9 cellular contexts compared by ENCODE assay signal in the genomic region with DNA sequence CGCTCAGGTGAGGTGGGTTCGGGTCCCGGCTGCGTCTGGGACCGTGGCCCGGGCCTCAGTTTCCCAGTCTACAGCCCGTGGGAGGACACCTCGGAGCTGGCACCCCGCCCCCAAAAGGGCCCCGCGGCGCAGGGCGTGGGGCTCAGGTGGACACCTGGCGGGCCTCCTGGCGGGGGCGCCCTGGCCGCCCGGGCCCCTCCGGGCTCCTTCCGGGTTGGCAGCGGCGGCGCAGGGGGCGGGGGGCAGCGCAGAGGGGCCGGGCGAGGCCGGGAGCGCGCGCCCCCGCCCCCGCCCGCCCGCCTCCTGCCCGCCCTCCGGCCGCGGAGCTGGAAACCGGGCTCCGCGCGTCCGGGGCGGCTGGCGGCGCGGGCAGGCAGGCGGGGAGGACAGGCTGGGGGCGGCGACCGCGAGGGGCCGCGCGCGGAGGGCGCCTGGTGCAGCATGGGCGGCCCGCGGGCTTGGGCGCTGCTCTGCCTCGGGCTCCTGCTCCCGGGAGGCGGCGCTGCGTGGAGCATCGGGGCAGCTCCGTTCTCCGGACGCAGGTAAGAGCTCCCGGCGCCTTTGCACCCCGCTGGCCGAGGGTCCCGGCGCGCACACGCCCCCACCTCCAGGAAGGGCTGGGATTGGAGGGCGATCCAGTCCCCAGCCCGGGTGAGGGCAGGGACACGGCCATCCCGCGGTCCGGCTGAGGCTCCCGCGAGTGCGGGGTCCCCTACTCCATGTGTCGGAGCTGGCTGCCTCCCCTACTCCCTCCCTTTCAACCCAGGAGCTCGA. TPM values are rescaled to one million over a fixed set of nuclear protein-coding genes. Genes with fewer than 3 reads are reported as not detected.
DNase-seq lines count a peak whose midpoint lies in the region; ATAC-seq, FAIRE-seq and TF ChIP-seq lines count a peak whose summit lies in the region.
"Had no signal": no experiment of that assay in that cellular context is flagged by ENCODE, and none has a peak within 500 bp of the region (broad histone marks: within the 10 kb centered on the region; RNA-seq: fewer than 3 reads in every experiment).

A gene (plus strand): TSS at position 299 of the 774 bp plus-strand sequence. CDS start 143 bp downstream, at position 442.

- no TSS peak for BruUV-seq in OCI-LY7 (replicated peaks; lab: Mats Ljungman, UMichigan)

- H3K36me3 ChIP-seq in pancreas (no peaks in the 10 kb centered on the region), OCI-LY7 (ENCODE audit: insufficient read depth, low read length) (no peaks in the 10 kb centered on the region)

- TF ChIP-seq POLR2A in GM19193 (IDR thresholded peaks at IDR 0.05; ENCODE audit: extremely low read depth, insufficient read depth, insufficient read length), result peak; percentile 42

- no peaks in the 10 kb centered on the region for H3K9me2 ChIP-seq in OCI-LY7 (ENCODE audit: insufficient read depth, low read length)

- H3K9me3 ChIP-seq in pancreas (no peaks in the 10 kb centered on the region), OCI-LY7 (ENCODE audit: low read length) (no peaks in the 10 kb centered on the region)

- CTCF ChIA-PET in activated CD4-positive, alpha-beta memory T cell treated with anti-CD3 and anti-CD28 coated beads for 36 hours (lab: Charles Lee), result interaction anchor here (0.8 to 2.0 kb wide), 4 partner anchors 34 to 107 kb away, joined by 3 to 10 read pairs (median 4); no protein-coding TSS in a partner anchor
- CTCF ChIA-PET in OCI-LY7 (lab: Charles Lee; ENCODE audit: unreplicated experiment), result no interaction called here

- FAIRE-seq in frontal cortex (lab: Jason Lieb, UNC) (no peak), pancreas (lab: Jason Lieb, UNC) (no peak)

- TF ChIP-seq CTCF in CD14-positive monocyte (IDR thresholded peaks at IDR 0.05) (no peak), pancreas (IDR thresholded peaks at IDR 0.05) (no peak), OCI-LY7 (conservative IDR thresholded peaks at IDR 0.05; ENCODE audit: low read length) (no peak)

- POLR2A ChIA-PET in activated CD4-positive, alpha-beta memory T cell treated with anti-CD3 and anti-CD28 coated beads for 36 hours (lab: Charles Lee), result no interaction called here
- POLR2A ChIA-PET in OCI-LY7 (lab: Charles Lee), result no interaction called here

- no peak within 1 kb of the TSS for H3K27ac ChIP-seq in pancreas
- no peak within 1 kb of the TSS for H3K27ac ChIP-seq in OCI-LY7 (ENCODE audit: low read depth, low read length, poor library complexity, severe bottlenecking)

- peaks cover 30% of the 10 kb centered on the region for H3K4me1 Mint-ChIP-seq in CD14-positive monocyte
- H3K4me1 Mint-ChIP-seq in activated CD4-positive, alpha-beta memory T cell treated with anti-CD3 and anti-CD28 coated beads for 36 hours (ENCODE audit: low read depth), result peaks cover 12% of the 10 kb centered on the region

- H3K27me3 ChIP-seq in pancreas, result no peaks in the 10 kb centered on the region

- peak within 1 kb of the TSS; percentile 66 to 90 for H3K4me3 Mint-ChIP-seq in CD14-positive monocyte
- H3K4me3 Mint-ChIP-seq in activated CD4-positive, alpha-beta memory T cell treated with anti-CD3 and anti-CD28 coated beads for 36 hours, result peak within 1 kb of the TSS; percentile 48

- peak; percentile 57 to 76 (median 72) for ATAC-seq in pancreas

- intact Hi-C loops in CD14-positive monocyte (cut with micrococcal nuclease) (no loop called here), pancreas (cut with DNase I) (no loop called here), OCI-LY7 (cut with micrococcal nuclease; ENCODE audit: unreplicated experiment) (no loop called here)
- intact Hi-C loops in activated CD4-positive, alpha-beta memory T cell treated with anti-CD3 and anti-CD28 coated beads for 36 hours (cut with micrococcal nuclease), result no loop called here

- 1% methylated on average over 44 to 90 of the region's 90 CpGs for WGBS in pancreas, 2 donors

- peaks cover 0 to 6% (median 0%) of the 10 kb centered on the region in 7 donors for H3K9me3 Mint-ChIP-seq in CD14-positive monocyte
- H3K9me3 Mint-ChIP-seq in activated CD4-positive, alpha-beta memory T cell treated with anti-CD3 and anti-CD28 coated beads for 36 hours, result no peaks in the 10 kb centered on the region

- H3K4me3 ChIP-seq in pancreas (peak within 1 kb of the TSS; percentile 53 to 80 (median 70)), OCI-LY7 (ENCODE audit: low read depth, low read length, poor library complexity, severe bottlenecking) (no peak within 1 kb of the TSS)

- H4K20me1 ChIP-seq in OCI-LY7 (ENCODE audit: insufficient read depth, low read length), result no peaks in the 10 kb centered on the region

- no peaks in the 10 kb centered on the region for H3K79me2 ChIP-seq in OCI-LY7 (ENCODE audit: insufficient read depth, low read depth, low read length)

- H3K4me1 ChIP-seq in pancreas (no peaks in the 10 kb centered on the region), OCI-LY7 (ENCODE audit: insufficient read depth, low read length, poor library complexity, severe bottlenecking) (peaks cover 8% of the 10 kb centered on the region)

- H3K27me3 Mint-ChIP-seq in CD14-positive monocyte (ENCODE audit: low read depth in 3 of 3), result peaks cover 32 to 47% (median 44%) of the 10 kb centered on the region in 3 donors
- H3K27me3 Mint-ChIP-seq in activated CD4-positive, alpha-beta memory T cell treated with anti-CD3 and anti-CD28 coated beads for 36 hours, result peaks cover 38% of the 10 kb centered on the region

- H3K4me2 ChIP-seq in OCI-LY7 (ENCODE audit: low read length), result no peak within 1 kb of the TSS

- no peak within 1 kb of the TSS for H3K27ac Mint-ChIP-seq in CD14-positive monocyte
- H3K27ac Mint-ChIP-seq in activated CD4-positive, alpha-beta memory T cell treated with anti-CD3 and anti-CD28 coated beads for 36 hours, result no peak within 1 kb of the TSS

- DNase-seq in CD14-positive monocyte (ENCODE audit: low spot score) (peak; percentile 30), frontal cortex (ENCODE audit: low spot score in 2 of 2) (peak; percentile 57 to 69), pancreas (peak; percentile 47 to 88 (median 64)), OCI-LY7 (ENCODE audit: low spot score) (no peak), NCI-H2107 (lab: John Stamatoyannopoulos, UW) (no peak), NCI-H187 (lab: John Stamatoyannopoulos, UW) (no peak)
- peak; percentile 16 for DNase-seq in activated CD4-positive, alpha-beta memory T cell treated with anti-CD3 and anti-CD28 coated beads for 36 hours

- peaks cover 1 to 2% of the 10 kb centered on the region in 2 donors for H3K36me3 Mint-ChIP-seq in CD14-positive monocyte
- H3K36me3 Mint-ChIP-seq in activated CD4-positive, alpha-beta memory T cell treated with anti-CD3 and anti-CD28 coated beads for 36 hours, result no peaks in the 10 kb centered on the region

- H2AFZ ChIP-seq in OCI-LY7 (ENCODE audit: low read length), result no peak within 1 kb of the TSS

RNA-seq across cellular contexts. Expression of the gene that starts here (rescaled TPM):
- not detected for polyA plus RNA-seq in CD14-positive monocyte
- not detected for total RNA-seq in activated CD4-positive, alpha-beta memory T cell treated with anti-CD3 and anti-CD28 coated beads for 36 hours
- total RNA-seq in frontal cortex, result 33.8 TPM
- total RNA-seq in pancreas, result 10 to 100 TPM in 2 of 6 donors, 1 to 10 TPM in 4; 6.2 to 10.6 (median 8.3) TPM
- 10 to 100 TPM; 11.7 to 16.8 TPM for polyA plus RNA-seq in pancreas
- not detected in 2 replicates for total RNA-seq in OCI-LY7 (2014; rRNA removed; shearing (Covaris generic))
- not detected in 2 replicates for total RNA-seq in OCI-LY7 (2022)
- total RNA-seq: T-helper 1 cell treated with Interleukin-12 subunit alpha and Interleukin-12 subunit beta and Interleukin-4 antibody, amounts not matched to agents 30 ng/mL and 1 ng/mL, for 36 hours had no signal

Comparison
In these comparisons a context has a peak if more than half of its experiments do, and no peak if none do; other contexts are left out.
1. RNA of the gene that starts here (total RNA-seq): 33.8 TPM in frontal cortex (single experiment) and 6.2 to 10.6 TPM in pancreas; not detected in activated CD4-positive, alpha-beta memory T cell treated with anti-CD3 and anti-CD28 coated beads for 36 hours and not detected in OCI-LY7; every median in the first group is over 4 times any median in the second.
2. RNA of the gene that starts here (polyA plus RNA-seq): 11.7 to 16.8 TPM in pancreas; not detected in CD14-positive monocyte; every median in the first group is over 10 times any median in the second.
3. Peak in DNase-seq in CD14-positive monocyte; RNA of the gene not detected or under 1 TPM.
4. Peak in DNase-seq in activated CD4-positive, alpha-beta memory T cell treated with anti-CD3 and anti-CD28 coated beads for 36 hours; RNA of the gene not detected or under 1 TPM.
5. DNase-seq: peak in frontal cortex (2 of 2) and pancreas (6 of 6); none in OCI-LY7 (single experiment), NCI-H2107 (single experiment) and NCI-H187 (0 of 2).